ENCODE assay signal across 8 cellular contexts in the genomic region with DNA sequence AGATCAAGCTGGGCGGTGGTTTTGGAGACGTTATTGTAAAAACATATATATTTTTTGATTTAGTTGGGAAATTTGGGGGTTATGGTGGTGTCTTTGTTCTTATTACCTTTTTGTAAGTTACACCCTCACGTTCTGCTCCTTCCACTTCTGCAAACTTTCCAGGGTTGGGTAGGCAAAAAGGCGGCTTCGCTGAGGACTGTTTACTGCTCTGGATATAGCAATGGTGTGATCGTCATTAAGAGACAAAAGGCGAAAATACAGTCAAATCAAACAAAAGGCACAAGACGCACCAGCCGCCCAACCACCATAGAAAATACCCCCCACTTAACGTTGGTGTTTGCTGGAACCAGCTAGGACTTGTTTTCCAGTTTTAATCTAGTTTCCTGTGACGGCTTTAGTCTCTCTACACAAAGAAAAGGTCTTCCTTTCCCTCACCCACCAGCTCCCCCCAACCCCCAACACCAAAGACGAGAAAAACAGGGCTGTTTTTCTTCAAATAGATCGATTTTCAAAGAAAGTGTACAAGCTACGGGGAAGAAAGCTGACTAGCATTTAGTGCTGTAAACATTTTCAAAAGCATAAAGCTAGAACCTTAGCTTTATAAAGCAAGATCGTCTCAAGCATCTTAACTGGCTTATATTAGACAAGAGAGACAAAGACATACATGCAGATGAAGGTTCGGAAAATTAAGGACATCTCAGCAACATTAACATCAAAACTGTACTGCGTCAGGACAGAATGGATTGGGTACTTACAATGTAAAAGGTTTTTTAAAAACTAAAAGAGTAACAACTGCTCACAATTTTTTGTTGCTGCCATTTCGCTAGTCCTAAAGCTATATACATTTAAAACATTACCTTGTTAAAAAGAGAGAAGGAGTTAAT. TPM values are rescaled to one million over a fixed set of nuclear protein-coding genes. Genes with fewer than 3 reads are reported as not detected.
DNase-seq lines count a peak whose midpoint lies in the region; TF ChIP-seq lines count a peak whose summit lies in the region.

No MANE protein-coding gene starts in this region.

- TF ChIP-seq POLR2A in breast epithelium (IDR thresholded peaks at IDR 0.05) (no peak), stomach (IDR thresholded peaks at IDR 0.05) (no peak)

- H3K9me3 ChIP-seq in HUES48 (ENCODE audit: control insufficient read depth, insufficient read depth, low read length) (no peaks in the 10 kb centered on the region), SJSA1 (replicated peaks) (no peaks in the 10 kb centered on the region), breast epithelium (no peaks in the 10 kb centered on the region), stomach (no peaks in the 10 kb centered on the region)

- no peaks in the 10 kb centered on the region for H3K27me3 ChIP-seq in HUES48 (ENCODE audit: control insufficient read depth, insufficient read depth, low read length)
- no peaks in the 10 kb centered on the region for H3K27me3 ChIP-seq in SJSA1 (replicated peaks)
- no peaks in the 10 kb centered on the region for H3K27me3 ChIP-seq in breast epithelium
- H3K27me3 ChIP-seq in layer of hippocampus (ENCODE audit: control insufficient read depth, insufficient read depth, low read length), result no peaks in the 10 kb centered on the region
- no peaks in the 10 kb centered on the region for H3K27me3 ChIP-seq in stomach

- intact Hi-C loops in breast epithelium (cut with DNase I; ENCODE audit: low total_unique reads), result no loop called here
- intact Hi-C loops in stomach (cut with DNase I; ENCODE audit: low total_unique reads), result no loop called here

- no peak for TF ChIP-seq EP300 in stomach (IDR thresholded peaks at IDR 0.05)

- no peak for TF ChIP-seq CTCF in breast epithelium (IDR thresholded peaks at IDR 0.05)
- TF ChIP-seq CTCF in stomach (IDR thresholded peaks at IDR 0.05), result no peak

- peak in 10 of 14 donors; percentile 15 to 75 (median 54) for DNase-seq in C1 segment of cervical spinal cord (lab: John Stamatoyannopoulos, UW)
- DNase-seq in SJSA1 (ENCODE audit: low read depth in 1 of 2, low spot score in 2 of 2), result peak in 1 of 2 experiments; percentile 66
- no peak for DNase-seq in breast epithelium (ENCODE audit: low spot score in 2 of 2)
- DNase-seq in stomach, result no peak
- no peak for DNase-seq in T1000 (lab: John Stamatoyannopoulos, UW)
- DNase-seq in SKM-1 treated with dmso at 0.1 percent for 144 hours (lab: John Stamatoyannopoulos, UW; ENCODE audit: unreplicated experiment), result no peak

- H3K4me3 ChIP-seq in HUES48 (ENCODE audit: low read depth, low read length) (peak overlapping the region; percentile 86), SJSA1 (peak overlapping the region; percentile 53), breast epithelium (peak overlapping the region; percentile 76 to 95 (median 80)), stomach (peak overlapping the region; percentile 72 to 87 (median 80))

- peaks cover 37% of the 10 kb centered on the region for H3K4me1 ChIP-seq in HUES48 (ENCODE audit: control insufficient read depth, insufficient read depth, low read length)
- peaks cover 56% of the 10 kb centered on the region for H3K4me1 ChIP-seq in SJSA1 (replicated peaks)
- peaks cover 14 to 26% of the 10 kb centered on the region in 2 donors for H3K4me1 ChIP-seq in breast epithelium
- H3K4me1 ChIP-seq in stomach, result peaks cover 43 to 66% (median 48%) of the 10 kb centered on the region in 4 donors

- peak overlapping the region; percentile 98 for H3K9ac ChIP-seq in HUES48 (ENCODE audit: low read depth, low read length)

- H3K36me3 ChIP-seq in HUES48 (ENCODE audit: control insufficient read depth, insufficient read depth, low read length) (peaks cover 18% of the 10 kb centered on the region), SJSA1 (peaks cover 40% of the 10 kb centered on the region), breast epithelium (no peaks in the 10 kb centered on the region), stomach (peaks cover 0 to 11% (median 0%) of the 10 kb centered on the region in 4 donors)

- H3K27ac ChIP-seq in HUES48 (ENCODE audit: low read depth, low read length) (peak overlapping the region; percentile 100), SJSA1 (peak overlapping the region; percentile 99), breast epithelium (peak overlapping the region; percentile 100), layer of hippocampus (ENCODE audit: low read depth, low read length) (peak overlapping the region; percentile 100), stomach (peak overlapping the region; percentile 99 to 100 (median 100))

- 1 to 3% (median 1%) methylated on average over 18 of the region's 18 CpGs for WGBS in stomach, 5 donors

RNA-seq across cellular contexts. Expression of gene SETD1B, which starts 2.0 kb away (rescaled TPM):
- total RNA-seq in SJSA1 (2014; rRNA removed; shearing (Covaris generic)), result 1.3 and 1.7 TPM in 2 replicates
- total RNA-seq in breast epithelium (1 to 10 TPM; 4.2 to 7.9 (median 6.1) TPM), stomach (10 to 100 TPM in 3 of 5 donors, 1 to 10 TPM in 2; 7.2 to 27.5 (median 11.7) TPM)
- polyA plus RNA-seq in stomach, result 1 to 10 TPM; 3.2 to 5.4 (median 5.3) TPM

RNA-seq across cellular contexts. Expression of gene RHOF, which starts 8.4 kb away (rescaled TPM):
- total RNA-seq in SJSA1 (2014; rRNA removed; shearing (Covaris generic)), result 1.6 and 4.0 TPM in 2 replicates
- total RNA-seq in breast epithelium (10 to 100 TPM in 2 of 3 donors, 1 to 10 TPM in 1; 5.8 to 13.1 (median 12.0) TPM), stomach (100 to 1,000 TPM in 1 of 5 donors, 10 to 100 TPM in 3, 1 to 10 TPM in 1; 8.0 to 105 (median 29.5) TPM)
- 10 to 100 TPM in 2 of 3 donors, 1 to 10 TPM in 1; 3.2 to 36.4 (median 13.6) TPM for polyA plus RNA-seq in stomach

RNA-seq across cellular contexts. Expression of gene HPD, which starts 56.8 kb away (rescaled TPM):
- 0.11 TPM in 1 of 2 replicates, not detected in the other for total RNA-seq in SJSA1 (2014; rRNA removed; shearing (Covaris generic))
- 1 to 10 TPM in 1 of 3 donors, under 1 TPM in 1, not detected in 1; 0.64 to 1.6 TPM for total RNA-seq in breast epithelium
- under 1 TPM in 1 of 5 donors, not detected in 4; 0.73 TPM for total RNA-seq in stomach
- 1 to 10 TPM in 1 of 3 donors, under 1 TPM in 1, not detected in 1; 0.40 to 3.1 TPM for polyA plus RNA-seq in stomach

Comparison
In these comparisons a context has a peak if more than half of its experiments do, and no peak if none do; other contexts are left out.
1. DNase-seq: peak in C1 segment of cervical spinal cord (10 of 14); none in breast epithelium (0 of 2), stomach (single experiment), T1000 (single experiment) and SKM-1 treated with dmso at 0.1 percent for 144 hours (single experiment).
2. Peak in every context shown above with its lines, with median percentiles within 50 percentile points of each other: H3K27ac ChIP-seq and H3K4me3 ChIP-seq.